Comparison of ENCODE assay signal across 19 cellular contexts in genomic region chr11:85815186-85815911, GRCh38. TPM values are rescaled to one million over a fixed set of nuclear protein-coding genes. Genes with fewer than 3 reads are reported as not detected.
A peak's percentile ranks its signal among the peaks of the same experiment; 100 is the strongest.
DNase-seq lines count a peak whose midpoint lies in the region; ATAC-seq and TF ChIP-seq lines count a peak whose summit lies in the region.
"Had no signal": no experiment of that assay in that cellular context is flagged by ENCODE, and none has a peak within 500 bp of the region (broad histone marks: within the 10 kb centered on the region; RNA-seq: fewer than 3 reads in every experiment).

No MANE protein-coding gene starts in this region.

- BruUV-seq in PC-3 (replicated peaks; lab: Mats Ljungman, UMichigan): no TSS peak

- no peak overlapping the region for H2AFZ ChIP-seq in PC-3 (ENCODE audit: low read length)
- no peak overlapping the region for H2AFZ ChIP-seq in osteoblast (ENCODE audit: low read length)
- H2AFZ ChIP-seq: parathyroid adenoma had no signal

- peak overlapping the region; percentile 72 for H3K4me2 ChIP-seq in PC-3 (ENCODE audit: low read length)
- H3K4me2 ChIP-seq in osteoblast (ENCODE audit: insufficient read depth, low read length): peak overlapping the region; percentile 65

- peaks cover 54% of the 10 kb centered on the region for H3K4me1 ChIP-seq in PC-3 (ENCODE audit: insufficient read depth, low read length)
- H3K4me1 ChIP-seq in colonic mucosa: peaks cover 7% of the 10 kb centered on the region
- H3K4me1 ChIP-seq in osteoblast (ENCODE audit: insufficient read depth, low read length): peaks cover 32% of the 10 kb centered on the region
- H3K4me1 ChIP-seq: parathyroid adenoma had no signal

- H3K36me3 ChIP-seq in PC-3 (ENCODE audit: low read depth, low read length) (no peaks in the 10 kb centered on the region), colonic mucosa (no peaks in the 10 kb centered on the region), osteoblast (ENCODE audit: insufficient read depth, low read length) (no peaks in the 10 kb centered on the region)
- H3K36me3 ChIP-seq: spleen had no signal

- no peak for TF ChIP-seq CTCF in PC-3 (conservative IDR thresholded peaks at IDR 0.05; ENCODE audit: low read depth, low read length)
- no peak for TF ChIP-seq CTCF in colonic mucosa (IDR thresholded peaks at IDR 0.05)
- no peak for TF ChIP-seq CTCF in osteoblast (IDR thresholded peaks at IDR 0.05; ENCODE audit: extremely low read depth, low read depth, low read length)

- CTCF ChIA-PET in PC-3 (lab: Charles Lee): interaction anchor here (0.6 to 1.4 kb wide), 2 partner anchors 11 to 116 kb away, joined by 4 read pairs; no protein-coding TSS in a partner anchor

- H3K9me3 ChIP-seq in PC-3 (ENCODE audit: low read length) (no peaks in the 10 kb centered on the region), colonic mucosa (no peaks in the 10 kb centered on the region), osteoblast (ENCODE audit: low read depth, low read length) (no peaks in the 10 kb centered on the region)
- H3K9me3 ChIP-seq: spleen had no signal

- H3K79me2 ChIP-seq in PC-3 (ENCODE audit: low read length) (peaks cover 5% of the 10 kb centered on the region), osteoblast (ENCODE audit: insufficient read depth, low read length) (no peaks in the 10 kb centered on the region)
- H3K79me2 ChIP-seq: parathyroid adenoma had no signal

- H3K4me3 ChIP-seq in PC-3 (ENCODE audit: low read length): peak overlapping the region; percentile 31; the same call in 1 of the 2 replicates
- no peak overlapping the region for H3K4me3 ChIP-seq in colonic mucosa
- H3K4me3 ChIP-seq in osteoblast (ENCODE audit: insufficient read depth, low read length): peak overlapping the region; percentile 34
- H3K4me3 ChIP-seq: spleen had no signal

- DNase-seq in ELR (ENCODE audit: low read depth) (peak; percentile 92), PC-3 (peak; percentile 89), colonic mucosa (no peak), osteoblast (ENCODE audit: insufficient read length, low spot score, missing footprints) (peak; percentile 93), superior temporal gyrus (ENCODE audit: extremely low spot score) (no peak), HuH-7 (ENCODE audit: low spot score) (no peak), Right ventricle myocardium inferior (ENCODE audit: missing footprints) (no peak)
- DNase-seq: activated CD4-positive, CD25-positive, alpha-beta regulatory T cell; activated naive CD4-positive, alpha-beta T cell treated with Interleukin-2 at 50 U/mL for 16 hours; CD4-positive, alpha-beta memory T cell; effector CD8-positive, alpha-beta T cell; islet precursor cell; Kasumi-1; NCI-H187; NCI-H510A treated with DMSO at 0.1 percent for 48 hours; spleen had no signal

- intact Hi-C loops in PC-3 (cut with micrococcal nuclease): no loop called here
- intact Hi-C loops in colonic mucosa (cut with DNase I): no loop called here
- intact Hi-C loops in Right ventricle myocardium inferior (cut with DNase I): no loop called here

- POLR2A ChIA-PET in PC-3 (lab: Charles Lee; ENCODE audit: unreplicated experiment): interaction anchor here (0.6 kb wide), 3 partner anchors 26 to 1120 kb away, joined by 3 to 5 read pairs (median 3); no protein-coding TSS in a partner anchor

- H3K27ac ChIP-seq in PC-3 (ENCODE audit: low read length) (peak overlapping the region; percentile 96), colonic mucosa (peak overlapping the region; percentile 45), osteoblast (ENCODE audit: low read depth, low read length) (peak overlapping the region; percentile 82)
- H3K27ac ChIP-seq: parathyroid adenoma, spleen had no signal

- ATAC-seq in PC-3: peak; percentile 41
- ATAC-seq in GM18870 (IDR thresholded peaks at IDR 0.05; ENCODE audit: unreplicated experiment): no peak
- ATAC-seq in Right ventricle myocardium inferior: no peak

- H4K20me1 ChIP-seq in PC-3 (ENCODE audit: low read length): no peaks in the 10 kb centered on the region
- no peaks in the 10 kb centered on the region for H4K20me1 ChIP-seq in osteoblast (ENCODE audit: insufficient read depth, low read length)

- no peaks in the 10 kb centered on the region for H3K27me3 ChIP-seq in PC-3 (ENCODE audit: low read length)
- H3K27me3 ChIP-seq in colonic mucosa: no peaks in the 10 kb centered on the region
- H3K27me3 ChIP-seq in osteoblast (ENCODE audit: insufficient read depth, low read length): peaks cover 3% of the 10 kb centered on the region

- no peaks in the 10 kb centered on the region for H3K9me2 ChIP-seq in PC-3 (replicated peaks; ENCODE audit: low read length)

- H3F3A ChIP-seq in PC-3 (ENCODE audit: low read length, unreplicated experiment): peaks cover 22% of the 10 kb centered on the region

- peak overlapping the region; percentile 77 for H3K9ac ChIP-seq in PC-3 (ENCODE audit: low read length)
- no peak overlapping the region for H3K9ac ChIP-seq in colonic mucosa (ENCODE audit: low read depth in 2 of 2, low read length in 2 of 2)
- H3K9ac ChIP-seq: parathyroid adenoma had no signal

RNA-seq across cellular contexts. Expression of gene SYTL2, which starts 4.4 kb away (rescaled TPM):
- total RNA-seq in PC-3 (2014; rRNA removed) (51.7 and 57.1 TPM in 2 replicates), colonic mucosa (100 to 1,000 TPM; 168 to 170 TPM), osteoblast (19.4 and 19.9 TPM in 2 replicates), Right ventricle myocardium inferior (2.4 TPM)

RNA-seq across cellular contexts. Expression of gene CCDC83, which starts 39.8 kb away (rescaled TPM):
- total RNA-seq in PC-3 (2014; rRNA removed) (0.22 TPM in 1 of 2 replicates, not detected in the other), colonic mucosa (not detected), osteoblast (not detected in 2 replicates), Right ventricle myocardium inferior (not detected)
- total RNA-seq: CD4-positive, alpha-beta memory T cell; mucosa of gallbladder; spleen had no signal

Comparison
In these comparisons a context has a peak if more than half of its experiments do, and no peak if none do; other contexts are left out.
1. DNase-seq: peak in ELR (single experiment), PC-3 (single experiment) and osteoblast (single experiment); none in colonic mucosa (single experiment), superior temporal gyrus (single experiment), HuH-7 (single experiment) and Right ventricle myocardium inferior (single experiment).
2. H3K27ac ChIP-seq: peak in every context shown above with its lines; median percentile 96 in PC-3; 82 in osteoblast; 45 in colonic mucosa.